ENCODE assay signal across 22 cellular contexts in genomic region chr9:87695523-87695922, GRCh38.
"Had no signal": no experiment of that assay in that cellular context is flagged by ENCODE, and none has a peak within 500 bp of the region (broad histone marks: within the 10 kb centered on the region; RNA-seq: fewer than 3 reads in every experiment).

No MANE protein-coding gene starts in this region.

- H3K4me1 Mint-ChIP-seq: natural killer cell; nephron; stimulated activated effector memory CD8-positive, alpha-beta T cell treated with anti-CD3 and anti-CD28 coated beads, Interleukin-12 subunit alpha, Interleukin-12 subunit beta, amount 100 ng/mL, for 72 hours; stimulated activated naive B cell treated with anti-CD40 and anti-IgM and Interleukin-4, amounts not matched to agents 10 μg/mL and 1 μg/mL and 100 μg/mL, for 72 hours had no signal

- H3K4me3 Mint-ChIP-seq: natural killer cell; nephron; neural crest cell; stimulated activated effector memory CD8-positive, alpha-beta T cell treated with anti-CD3 and anti-CD28 coated beads, Interleukin-12 subunit alpha, Interleukin-12 subunit beta, amount 100 ng/mL, for 72 hours; stimulated activated naive B cell treated with anti-CD40 and anti-IgM and Interleukin-4, amounts not matched to agents 10 μg/mL and 1 μg/mL and 100 μg/mL, for 72 hours; stimulated activated naive CD8-positive, alpha-beta T cell treated with anti-CD3 and anti-CD28 coated beads, Interleukin-15, Interleukin-2, amounts not matched to agents 100 ng/mL and 50 ng/mL, for 24 hours had no signal

- DNase-seq: natural killer cell; occipital lobe; ovary; psoas muscle; right cardiac atrium; sigmoid colon; small intestine; stimulated activated CD4-positive, alpha-beta T cell treated with anti-CD3 and anti-CD28 coated beads, Interleukin-15, amount 100 ng/mL, for 24 hours; stimulated activated CD4-positive, alpha-beta T cell treated with anti-CD3 and anti-CD28 coated beads, Interleukin-2, amount 100 ng/mL, for 24 hours; stimulated activated CD4-positive, alpha-beta T cell treated with anti-CD3 and anti-CD28 coated beads, Interleukin-2, amount 100 ng/mL, for 48 hours; stimulated activated CD4-positive, alpha-beta T cell treated with anti-CD3 and anti-CD28 coated beads, Interleukin-4, amount 100 ng/mL, for 24 hours; stimulated activated naive B cell treated with anti-CD40 and anti-IgM and Interleukin-4, amounts not matched to agents 10 μg/mL and 1 μg/mL and 100 μg/mL, for 72 hours; stimulated activated naive CD4-positive, alpha-beta T cell treated with Interleukin-2 at 50 U/mL for 16 hours; stomach; thyroid gland; trophoblast cell; upper lobe of left lung had no signal

- H3K27ac Mint-ChIP-seq: natural killer cell; stimulated activated effector memory CD8-positive, alpha-beta T cell treated with anti-CD3 and anti-CD28 coated beads, Interleukin-12 subunit alpha, Interleukin-12 subunit beta, amount 100 ng/mL, for 72 hours; stimulated activated naive B cell treated with anti-CD40 and anti-IgM and Interleukin-4, amounts not matched to agents 10 μg/mL and 1 μg/mL and 100 μg/mL, for 72 hours; stimulated activated naive CD8-positive, alpha-beta T cell treated with anti-CD3 and anti-CD28 coated beads, Interleukin-15, Interleukin-2, amounts not matched to agents 100 ng/mL and 50 ng/mL, for 24 hours had no signal

- H3K36me3 Mint-ChIP-seq: natural killer cell; stimulated activated effector memory CD8-positive, alpha-beta T cell treated with anti-CD3 and anti-CD28 coated beads, Interleukin-12 subunit alpha, Interleukin-12 subunit beta, amount 100 ng/mL, for 72 hours had no signal

- H3K27me3 Mint-ChIP-seq: progenitor cell of endocrine pancreas; stimulated activated naive B cell treated with anti-CD40 and anti-IgM and Interleukin-4, amounts not matched to agents 10 μg/mL and 1 μg/mL and 100 μg/mL, for 72 hours; stimulated activated naive CD8-positive, alpha-beta T cell treated with anti-CD3 and anti-CD28 coated beads, Interleukin-15, Interleukin-2, amounts not matched to agents 100 ng/mL and 50 ng/mL, for 24 hours had no signal

- ATAC-seq: natural killer cell; psoas muscle; stimulated activated effector memory CD8-positive, alpha-beta T cell treated with anti-CD3 and anti-CD28 coated beads, Interleukin-12 subunit alpha, Interleukin-12 subunit beta, amount 100 ng/mL, for 72 hours; stimulated activated naive B cell treated with anti-CD40 and anti-IgM and Interleukin-4, amounts not matched to agents 10 μg/mL and 1 μg/mL and 100 μg/mL, for 72 hours had no signal
